ENCODE assay signal across 16 cellular contexts in the genomic region with DNA sequence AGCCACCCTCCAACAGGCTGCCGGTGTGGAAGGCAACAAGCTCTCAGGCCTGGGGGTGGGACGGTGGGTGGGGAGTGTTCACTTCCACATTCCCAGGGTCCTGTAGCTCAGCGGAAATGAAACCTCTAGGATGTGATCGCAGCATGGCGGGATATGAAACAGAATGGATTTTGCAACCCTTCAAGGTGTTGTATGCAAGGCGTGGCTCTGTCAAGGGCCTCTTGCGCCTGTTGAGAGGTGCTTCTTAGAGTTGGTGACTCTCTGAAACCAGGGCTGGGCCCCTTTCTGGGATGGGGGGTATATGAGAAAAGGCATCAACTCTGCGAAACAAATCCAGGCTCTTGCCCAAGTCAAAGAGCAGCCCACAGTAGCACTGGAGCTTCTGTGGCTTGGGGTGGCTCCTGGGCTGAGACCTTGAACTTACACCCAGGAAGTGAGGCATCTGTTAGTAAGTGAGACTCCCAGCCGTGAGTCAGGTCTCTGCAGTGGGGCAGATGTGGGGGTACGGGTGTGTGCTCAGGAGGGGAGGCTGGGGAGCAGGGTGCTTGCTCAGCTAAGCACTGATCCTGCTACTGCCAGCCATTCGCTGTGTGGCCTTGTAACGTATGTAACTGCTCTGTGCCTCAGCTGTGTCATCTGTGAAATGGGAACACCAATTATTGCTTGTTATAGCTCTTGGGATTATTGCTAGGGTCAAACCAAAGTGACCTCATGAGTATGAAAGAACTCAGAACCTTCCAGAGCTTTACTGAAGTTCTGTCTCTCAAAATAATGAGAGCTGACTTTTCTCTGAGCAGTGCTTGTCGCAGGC. TPM values are rescaled to one million over a fixed set of nuclear protein-coding genes. Genes with fewer than 3 reads are reported as not detected.
A peak's percentile ranks its signal among the peaks of the same experiment; 100 is the strongest.
DNase-seq lines count a peak whose midpoint lies in the region; ATAC-seq, FAIRE-seq and TF ChIP-seq lines count a peak whose summit lies in the region.
"Had no signal": no experiment of that assay in that cellular context is flagged by ENCODE, and none has a peak within 500 bp of the region (broad histone marks: within the 10 kb centered on the region; RNA-seq: fewer than 3 reads in every experiment).

No MANE protein-coding gene starts in this region.

- no peaks in the 10 kb centered on the region for H3K27me3 ChIP-seq in MG63
- peaks cover 8 to 80% of the 10 kb centered on the region in 2 experiments; a peak in 4 of 5 replicates for H3K27me3 ChIP-seq in K562 (ENCODE audit: control insufficient read depth in 2 of 2, insufficient read depth in 2 of 2, low read length in 2 of 2)
- H3K27me3 ChIP-seq in neuronal stem cell (ENCODE audit: control insufficient read depth in 3 of 3, insufficient read depth in 3 of 3, low read depth in 1 of 3, low read length in 3 of 3) = no peaks in the 10 kb centered on the region
- H3K27me3 ChIP-seq: body of pancreas had no signal

- peak overlapping the region; percentile 73 for H3K23ac ChIP-seq in neuronal stem cell (ENCODE audit: low read depth, low read length, poor library complexity)

- no TSS peak for BruUV-seq in K562 (replicated peaks; lab: Mats Ljungman, UMichigan)

- no peak overlapping the region for H4K8ac ChIP-seq in neuronal stem cell (ENCODE audit: low read depth, low read length)

- H3K9me1 ChIP-seq in K562 (ENCODE audit: control insufficient read depth, insufficient read depth, low read length) = no peaks in the 10 kb centered on the region

- no peaks in the 10 kb centered on the region for H3K79me2 ChIP-seq in K562 (ENCODE audit: control insufficient read depth, insufficient read depth, low read length)

- no peaks in the 10 kb centered on the region for H3K9me3 ChIP-seq in MG63
- no peaks in the 10 kb centered on the region for H3K9me3 ChIP-seq in K562 (replicated peaks; ENCODE audit: control insufficient read depth, insufficient read depth, low read depth, low read length)
- H3K9me3 ChIP-seq in neuronal stem cell (replicated peaks in 1 of 2; ENCODE audit: control insufficient read depth in 2 of 2, insufficient read depth in 1 of 2, low read depth in 1 of 2, low read length in 2 of 2) = no peaks in the 10 kb centered on the region
- H3K9me3 ChIP-seq: body of pancreas had no signal

- intact Hi-C loops in K562 (cut with micrococcal nuclease) = no loop called here

- H2AFZ ChIP-seq in K562 (ENCODE audit: low read depth, low read length) (no peak overlapping the region), neuronal stem cell (ENCODE audit: low read length) (no peak overlapping the region)

- no peak overlapping the region for H2BK120ac ChIP-seq in neuronal stem cell (ENCODE audit: low read depth, low read length)

- FAIRE-seq in K562 (lab: Jason Lieb, UNC) (no peak), GM12891 (lab: Jason Lieb, UNC) (no peak)

- no peak overlapping the region for H3K27ac ChIP-seq in K562 (ENCODE audit: extremely low read depth, low read depth, low read length)
- no peak overlapping the region for H3K27ac ChIP-seq in neuronal stem cell (replicated peaks; ENCODE audit: low read length)

- H3K4me1 ChIP-seq in K562 (replicated peaks in 1 of 2; ENCODE audit: control insufficient read depth in 2 of 2, insufficient read depth in 2 of 2, low read length in 2 of 2) (no peaks in the 10 kb centered on the region), neuronal stem cell (ENCODE audit: control insufficient read depth in 2 of 2, insufficient read depth in 1 of 2, low read depth in 1 of 2, low read length in 2 of 2) (peaks cover 7 to 15% of the 10 kb centered on the region in 2 donors)

- DNase-seq in ELR (ENCODE audit: low read depth) (peak; percentile 74), MG63 (peak; percentile 44), K562 (ENCODE audit: extremely low read depth in 1 of 4, low spot score in 3 of 4) (no peak), neuronal stem cell (ENCODE audit: low spot score) (no peak), GM12891 (ENCODE audit: insufficient read length, low spot score) (no peak), C1 segment of cervical spinal cord (lab: John Stamatoyannopoulos, UW) (no peak)
- DNase-seq: activated CD4-positive, CD25-positive, alpha-beta regulatory T cell; CD8-positive, alpha-beta T cell; effector memory CD4-positive, alpha-beta T cell; NCI-H1092 treated with DMSO at 0.1 percent for 48 hours; NCI-H446; OCI-M1; stimulated activated CD4-positive, alpha-beta T cell treated with anti-CD3 and anti-CD28 coated beads, Interleukin-2, amount 100 ng/mL, for 48 hours had no signal

- ATAC-seq in K562 = no peak
- ATAC-seq in GM21390 (IDR thresholded peaks at IDR 0.05; ENCODE audit: unreplicated experiment) = no peak
- ATAC-seq: body of pancreas; CD8-positive, alpha-beta T cell; stimulated activated memory B cell treated with anti-CD40 and anti-IgM and Interleukin-4, amounts not matched to agents 10 μg/mL and 1 μg/mL and 100 μg/mL, for 72 hours had no signal

- no peak overlapping the region for H3K18ac ChIP-seq in neuronal stem cell (ENCODE audit: low read length)

- H3K14ac ChIP-seq in neuronal stem cell (ENCODE audit: low read length) = no peak overlapping the region

- no peak for TF ChIP-seq EP300 in K562 (IDR thresholded peaks at IDR 0.05; ENCODE audit: low read length)

- H3K4me2 ChIP-seq in K562 (ENCODE audit: insufficient read depth, low read length) = no peak overlapping the region
- no peak overlapping the region for H3K4me2 ChIP-seq in neuronal stem cell (ENCODE audit: insufficient read depth, low read length, poor library complexity, severe bottlenecking)

- TF ChIP-seq CTCF in K562 (IDR thresholded peaks at IDR 0.05 in 2 of 3, conservative IDR thresholded peaks at IDR 0.05 in 1 of 3; ENCODE audit: insufficient read depth in 2 of 3, low read depth in 1 of 3, low read length in 3 of 3) = no peak

- H3K4me3 ChIP-seq in MG63 (no peak overlapping the region), K562 (no peak overlapping the region), neuronal stem cell (ENCODE audit: low read length in 2 of 2) (no peak overlapping the region)
- H3K4me3 ChIP-seq: body of pancreas had no signal

- H3K36me3 ChIP-seq in MG63 (no peaks in the 10 kb centered on the region), K562 (ENCODE audit: control insufficient read depth, insufficient read depth, low read length) (no peaks in the 10 kb centered on the region), neuronal stem cell (replicated peaks in 1 of 2; ENCODE audit: control insufficient read depth in 2 of 2, insufficient read depth in 2 of 2, low read length in 2 of 2) (peaks cover 0 to 3% of the 10 kb centered on the region in 2 donors)

- H3K9ac ChIP-seq in K562 (ENCODE audit: insufficient read depth in 1 of 2, low read depth in 2 of 2, low read length in 2 of 2) (no peak overlapping the region), neuronal stem cell (ENCODE audit: low read depth, low read length, poor library complexity) (no peak overlapping the region)

- in situ Hi-C loops in K562 (cut with MboI) = no loop called here

- 16% methylated on average over 11 of the region's 13 CpGs for WGBS in K562 (ENCODE audit: insufficient coverage, low coverage, missing lambda C conversion rate)
- no CpG with 5 or more reads among the region's 13 CpGs for WGBS in neuronal stem cell (ENCODE audit: extremely low coverage in 2 of 2, insufficient read length in 2 of 2, insufficient replicate concordance in 1 of 2), 2 donors

- TF ChIP-seq POLR2A in K562 (conservative IDR thresholded peaks at IDR 0.05) = no peak
- no peak for TF ChIP-seq POLR2A in GM12891 (IDR thresholded peaks at IDR 0.05; ENCODE audit: low read depth, low read length)

- no peak overlapping the region for H2BK12ac ChIP-seq in neuronal stem cell (ENCODE audit: low read length)

- H3K4ac ChIP-seq in neuronal stem cell (ENCODE audit: low read length) = no peak overlapping the region

- H3K79me1 ChIP-seq in neuronal stem cell (ENCODE audit: low read depth, low read length) = peaks cover 21% of the 10 kb centered on the region

- no peak overlapping the region for H2BK5ac ChIP-seq in neuronal stem cell (ENCODE audit: low read length)

- no peak overlapping the region for H2BK15ac ChIP-seq in neuronal stem cell (ENCODE audit: low read length)

- no peak overlapping the region for H4K91ac ChIP-seq in neuronal stem cell (ENCODE audit: low read depth, low read length, poor library complexity)

- no peak for TF ChIP-seq RAD21 in K562 (CRISPR knock-in tag; conservative IDR thresholded peaks at IDR 0.05 in 1 of 2, IDR thresholded peaks at IDR 0.05 in 1 of 2)

- CTCF ChIA-PET in K562 (lab: Yijun Ruan, JAX; ENCODE audit: low intra/inter-chr PET ratio) = no interaction called here

- no peak overlapping the region for H2AK5ac ChIP-seq in neuronal stem cell (ENCODE audit: low read depth, low read length)

- POLR2A ChIA-PET in K562 (lab: Yijun Ruan, JAX) = interaction anchor here (0.6 to 1.3 kb wide), 2 partner anchors 9 to 107 kb away, joined by 3 read pairs; no protein-coding TSS in a partner anchor

- peaks cover 11% of the 10 kb centered on the region; the same call in 1 of the 2 replicates for H4K20me1 ChIP-seq in K562 (replicated peaks; ENCODE audit: control insufficient read depth, insufficient read depth, low read length)

TF ChIP-seq in K562, 482 proteins besides CTCF, POLR2A, EP300 and RAD21 (continues in another document):
- no peak for TF ChIP-seq NCOA4 (IDR thresholded peaks at IDR 0.05; ENCODE audit: partially characterized antibody)

TF ChIP-seq in GM12891, 5 proteins besides CTCF, POLR2A, EP300 and RAD21 (continues in another document):
- no peak for TF ChIP-seq POU2F2 (IDR thresholded peaks at IDR 0.05; ENCODE audit: low read depth, low read length)

RNA-seq across cellular contexts. Expression of a gene that starts 28.3 kb away (rescaled TPM):
- 2.2 and 5.3 TPM in 2 replicates for total RNA-seq in MG63 (2014; rRNA removed; shearing (Covaris generic); ENCODE audit: low replicate concordance)
- 0.42 TPM in 1 of 2 replicates, not detected in the other for total RNA-seq in K562 (2011; cell fraction: chromatin; rRNA removed; ENCODE audit: low replicate concordance)
- total RNA-seq in K562 (2011; cell fraction: nucleolus; rRNA removed) = 0.26 and 1.7 TPM in 2 replicates
- total RNA-seq in K562 (2011; cell fraction: nucleoplasm; rRNA removed) = 0.38 and 1.0 TPM in 2 replicates
- total RNA-seq in K562 (2014; rRNA removed) (0.09 and 0.33 TPM in 2 replicates), K562 (2014; rRNA removed; fragmentation: Illumina TruSeq; extraction: Trizol) (0.25 TPM in 1 of 2 replicates, not detected in the other), K562 (2015; rRNA removed; fragmentation: Illumina TruSeq; extraction: Trizol) (not detected in 2 replicates), K562 (2021) (0.53 and 0.74 TPM in 2 replicates)
- polyA plus RNA-seq in K562 (2011; rRNA removed) (0.09 and 0.11 TPM in 2 replicates), K562 (2014; fragmentation: Illumina TruSeq; extraction: Trizol) (0.45 and 0.69 TPM in 2 replicates), K562 (2014; fragmentation: Nextera tagmentation; extraction: Ambion mirVana) (under 1 TPM in 1 of 2 experiments, not detected in 1; 0.21 TPM), K562 (2014; rRNA removed) (0.09 and 0.23 TPM in 2 replicates)
- 0.13 and 0.25 TPM in 2 replicates for polyA plus RNA-seq in K562 (2011; cell fraction: cytosol; rRNA removed)
- 0.43 TPM in 1 of 2 replicates, not detected in the other for polyA plus RNA-seq in K562 (2011; cell fraction: nucleus; rRNA removed)
- 0.12 and 0.48 TPM in 2 replicates for polyA plus RNA-seq in K562 (2012)
- polyA minus RNA-seq in K562 (2011; rRNA and poly(A)+ RNA removed) = 0.39 TPM in 1 of 2 replicates, not detected in the other
- polyA minus RNA-seq in K562 (2011; cell fraction: cytosol; rRNA and poly(A)+ RNA removed) = not detected in 2 replicates
- polyA minus RNA-seq in K562 (2011; cell fraction: nucleus; rRNA and poly(A)+ RNA removed) = not detected in 2 replicates
- 36.8 TPM for polyA plus RNA-seq in neuronal stem cell (2013, experiment 1 of 2)
- polyA plus RNA-seq in neuronal stem cell (2013, experiment 2 of 2) = 36.7 TPM
- polyA plus RNA-seq in GM12891 (2012; ENCODE audit: low read depth, missing spikeins) = 5.6 TPM

Comparison
In these comparisons a context has a peak if more than half of its experiments do, and no peak if none do; other contexts are left out.
1. DNase-seq: peak in ELR (single experiment) and MG63 (single experiment); none in K562 (0 of 4), neuronal stem cell (single experiment), GM12891 (single experiment) and C1 segment of cervical spinal cord (0 of 14).